Comparison of ENCODE assay signal across 13 cellular contexts in the genomic region with DNA sequence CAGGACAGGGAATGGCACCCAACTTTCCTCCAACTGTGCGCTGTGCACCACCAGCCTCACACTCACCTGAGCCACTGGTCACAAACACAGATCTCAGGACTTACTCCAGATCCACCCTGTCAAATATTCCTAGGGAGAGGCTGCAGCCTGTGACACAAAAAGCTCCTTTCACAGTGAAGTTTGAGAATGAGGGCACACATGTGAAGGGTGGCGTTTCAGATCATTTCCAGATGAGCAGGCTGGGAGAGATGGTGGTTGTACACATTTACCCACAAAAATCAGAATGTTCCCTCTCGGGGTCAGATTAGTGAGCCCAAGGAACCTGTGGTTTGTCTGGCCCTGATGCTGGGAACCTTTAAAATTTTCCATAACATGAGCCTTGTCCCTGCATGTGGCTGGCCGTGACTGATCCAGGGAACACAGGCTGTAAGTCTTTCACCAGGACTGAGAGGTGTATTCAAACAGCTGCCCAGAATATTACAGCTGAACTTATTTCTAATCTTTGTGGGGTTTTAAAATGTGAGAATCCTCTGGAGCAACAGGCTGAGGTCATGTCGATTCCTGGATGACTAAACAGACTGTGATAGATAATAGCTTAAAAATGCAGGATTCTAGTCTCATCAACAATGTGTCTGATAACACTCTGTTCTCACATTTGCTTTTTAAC. TPM values are rescaled to one million over a fixed set of nuclear protein-coding genes. Genes with fewer than 3 reads are reported as not detected.
DNase-seq lines count a peak whose midpoint lies in the region; ATAC-seq, FAIRE-seq and TF ChIP-seq lines count a peak whose summit lies in the region.
"Had no signal": no experiment of that assay in that cellular context is flagged by ENCODE, and none has a peak within 500 bp of the region (broad histone marks: within the 10 kb centered on the region; RNA-seq: fewer than 3 reads in every experiment).

No MANE protein-coding gene starts in this region.

- peaks cover 24% of the 10 kb centered on the region for H3K4me1 ChIP-seq in vagina

- TF ChIP-seq CTCF in fibroblast of mammary gland (conservative IDR thresholded peaks at IDR 0.05; ENCODE audit: control insufficient read depth, insufficient read depth, low read depth, low read length), result no peak
- no peak for TF ChIP-seq CTCF in nephron progenitor cell (IDR thresholded peaks at IDR 0.05)
- TF ChIP-seq CTCF in vagina (IDR thresholded peaks at IDR 0.05), result no peak

- H3K9me3 Mint-ChIP-seq in activated naive CD4-positive, alpha-beta T cell treated with anti-CD3 and anti-CD28 coated beads, Interleukin-2, amount 50 U/mL, for 72 hours, result peaks cover 0 to 5% of the 10 kb centered on the region in 2 donors
- H3K9me3 Mint-ChIP-seq in activated naive CD4-positive, alpha-beta T cell treated with anti-CD3 and anti-CD28 coated beads for 36 hours, result no peaks in the 10 kb centered on the region
- peaks cover 13% of the 10 kb centered on the region for H3K9me3 Mint-ChIP-seq in nephron progenitor cell

- no peaks in the 10 kb centered on the region for H3K27me3 ChIP-seq in vagina

- in situ Hi-C loops in KBM-7 (cut with MboI; ENCODE audit: low pct_unique_long_range_greater_than_20kb, low sequenced_read_pairs), result no loop called here

- H3K4me1 Mint-ChIP-seq in activated naive CD4-positive, alpha-beta T cell treated with anti-CD3 and anti-CD28 coated beads for 36 hours (ENCODE audit: low read depth), result peaks cover 34% of the 10 kb centered on the region
- peaks cover 50% of the 10 kb centered on the region for H3K4me1 Mint-ChIP-seq in nephron progenitor cell

- intact Hi-C loops in activated naive CD4-positive, alpha-beta T cell treated with anti-CD3 and anti-CD28 coated beads for 36 hours (cut with micrococcal nuclease), result no loop called here
- intact Hi-C loops in vagina (cut with DNase I), result no loop called here

- H3K9me3 ChIP-seq in vagina, result no peaks in the 10 kb centered on the region

- no peak overlapping the region for H3K4me3 ChIP-seq in fibroblast of mammary gland (ENCODE audit: control insufficient read depth, low read depth, low read length)
- H3K4me3 ChIP-seq in vagina, result no peak overlapping the region

- CTCF ChIA-PET in activated naive CD4-positive, alpha-beta T cell treated with anti-CD3 and anti-CD28 coated beads for 36 hours (lab: Charles Lee), result interaction anchor here (0.5 to 7.8 kb wide), 6 partner anchors 21 to 213 kb away, joined by 3 to 49 read pairs (median 6); no protein-coding TSS in a partner anchor

- peak; percentile 15 to 58 for ATAC-seq in activated naive CD4-positive, alpha-beta T cell treated with anti-CD3 and anti-CD28 coated beads, Interleukin-2, amount 50 U/mL, for 72 hours
- ATAC-seq: HCT116 had no signal

- H3K36me3 Mint-ChIP-seq in activated naive CD4-positive, alpha-beta T cell treated with anti-CD3 and anti-CD28 coated beads, Interleukin-2, amount 50 U/mL, for 72 hours, result peaks cover 0 to 44% of the 10 kb centered on the region in 2 donors
- peaks cover 4% of the 10 kb centered on the region for H3K36me3 Mint-ChIP-seq in activated naive CD4-positive, alpha-beta T cell treated with anti-CD3 and anti-CD28 coated beads for 36 hours (ENCODE audit: low read depth)
- peaks cover 5% of the 10 kb centered on the region for H3K36me3 Mint-ChIP-seq in nephron progenitor cell (ENCODE audit: low read depth)

- no peak for TF ChIP-seq POLR2A in vagina (IDR thresholded peaks at IDR 0.05)
- no peak for TF ChIP-seq POLR2A in H54 (IDR thresholded peaks at IDR 0.05; ENCODE audit: low read depth, low read length)

- no peak overlapping the region for H3K27ac Mint-ChIP-seq in activated naive CD4-positive, alpha-beta T cell treated with anti-CD3 and anti-CD28 coated beads, Interleukin-2, amount 50 U/mL, for 72 hours
- no peak overlapping the region for H3K27ac Mint-ChIP-seq in activated naive CD4-positive, alpha-beta T cell treated with anti-CD3 and anti-CD28 coated beads for 36 hours
- H3K27ac Mint-ChIP-seq in nephron progenitor cell, result peak overlapping the region; percentile 88

- no peak overlapping the region for H3K4me3 Mint-ChIP-seq in activated naive CD4-positive, alpha-beta T cell treated with anti-CD3 and anti-CD28 coated beads for 36 hours
- H3K4me3 Mint-ChIP-seq in nephron progenitor cell, result peak overlapping the region; percentile 36

- FAIRE-seq in H54 (lab: Jason Lieb, UNC), result no peak

- peak overlapping the region; percentile 82 for H3K27ac ChIP-seq in vagina

- H3K36me3 ChIP-seq in vagina, result no peaks in the 10 kb centered on the region

- DNase-seq in activated naive CD4-positive, alpha-beta T cell treated with anti-CD3 and anti-CD28 coated beads, Interleukin-2, amount 50 U/mL, for 72 hours (ENCODE audit: low spot score in 2 of 2), result no peak
- no peak for DNase-seq in activated naive CD4-positive, alpha-beta T cell treated with anti-CD3 and anti-CD28 coated beads for 36 hours
- DNase-seq in fibroblast of mammary gland (ENCODE audit: low read depth) (peak; percentile 96), nephron progenitor cell (no peak), vagina (ENCODE audit: extremely low spot score in 2 of 2) (no peak), H54 (ENCODE audit: insufficient read length, low spot score) (no peak), KBM-7 (no peak), activated gamma-delta T cell (lab: John Stamatoyannopoulos, UW) (no peak)
- DNase-seq: ACHN; amniotic stem cell; islet precursor cell; NK-92 treated with Interleukin-12 subunit alpha and Interleukin-12 subunit beta, amount 100 ng/mL, for 24 hours had no signal

- no peaks in the 10 kb centered on the region for H3K27me3 Mint-ChIP-seq in activated naive CD4-positive, alpha-beta T cell treated with anti-CD3 and anti-CD28 coated beads for 36 hours (ENCODE audit: low read depth)
- H3K27me3 Mint-ChIP-seq in nephron progenitor cell (ENCODE audit: low read depth, poor library complexity), result peaks cover 3% of the 10 kb centered on the region

RNA-seq across cellular contexts. Expression of a gene that starts 35.4 kb away (rescaled TPM):
- 10 to 100 TPM; 10.7 to 11.8 TPM for total RNA-seq in activated naive CD4-positive, alpha-beta T cell treated with anti-CD3 and anti-CD28 coated beads, Interleukin-2, amount 50 U/mL, for 72 hours
- total RNA-seq in activated naive CD4-positive, alpha-beta T cell treated with anti-CD3 and anti-CD28 coated beads for 36 hours, result 10 to 100 TPM; 10.3 to 10.5 TPM
- total RNA-seq in vagina, result 63.3 TPM
